In the genomic region with DNA sequence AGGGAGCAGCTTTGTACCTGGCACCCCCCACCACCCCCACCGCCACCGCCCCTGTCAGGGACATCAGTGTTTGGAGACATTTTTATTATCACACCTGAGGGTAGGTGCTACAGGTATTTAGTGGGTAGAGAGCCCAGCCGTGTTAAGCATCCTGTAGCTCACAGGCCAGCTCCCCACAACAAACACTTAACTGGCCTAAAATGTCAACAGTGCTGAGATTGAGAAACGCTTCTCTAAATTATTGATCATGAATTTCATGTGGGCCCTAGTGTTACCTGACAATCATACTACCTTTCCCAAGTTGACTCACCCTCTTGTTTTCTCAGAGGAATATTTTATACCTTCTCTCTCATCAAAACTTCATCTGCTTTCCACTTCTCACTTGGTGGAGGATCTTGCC, we compare ENCODE assay signal across 26 cellular contexts. TPM values are rescaled to one million over a fixed set of nuclear protein-coding genes. Genes with fewer than 3 reads are reported as not detected.
DNase-seq lines count a peak whose midpoint lies in the region; ATAC-seq, FAIRE-seq and TF ChIP-seq lines count a peak whose summit lies in the region.
"Had no signal": no experiment of that assay in that cellular context is flagged by ENCODE, and none has a peak within 500 bp of the region (broad histone marks: within the 10 kb centered on the region; RNA-seq: fewer than 3 reads in every experiment).

No MANE protein-coding gene starts in this region.

- FAIRE-seq in A549 (lab: Jason Lieb, UNC) (no peak), H54 (lab: Jason Lieb, UNC) (no peak)
- FAIRE-seq: A204.1 had no signal

- H3K36me3 Mint-ChIP-seq in nephron progenitor cell (ENCODE audit: low read depth), result no peaks in the 10 kb centered on the region
- H3K36me3 Mint-ChIP-seq in T-helper 17 cell (ENCODE audit: low read depth), result no peaks in the 10 kb centered on the region
- H3K36me3 Mint-ChIP-seq: CD14-positive monocyte had no signal

- H3K9me2 ChIP-seq in PC-3 (replicated peaks; ENCODE audit: low read length), result no peaks in the 10 kb centered on the region
- H3K9me2 ChIP-seq in hepatocyte (replicated peaks; ENCODE audit: insufficient read depth), result no peaks in the 10 kb centered on the region

- H3K27me3 ChIP-seq in PC-3 (ENCODE audit: low read length) (no peaks in the 10 kb centered on the region), hepatocyte (no peaks in the 10 kb centered on the region), SJCRH30 (no peaks in the 10 kb centered on the region)
- H3K27me3 ChIP-seq: MG63 had no signal

- H3K4me3 Mint-ChIP-seq in nephron progenitor cell (no peak overlapping the region), T-helper 17 cell (no peak overlapping the region)
- H3K4me3 Mint-ChIP-seq: B cell, CD14-positive monocyte had no signal

- CTCF ChIA-PET in A549 (lab: Yijun Ruan, JAX), result interaction anchor here (0.8 to 1.2 kb wide), 3 partner anchors 10 to 104 kb away, joined by 3 to 4 read pairs (median 3); no protein-coding TSS in a partner anchor
- CTCF ChIA-PET in PC-3 (lab: Charles Lee), result interaction anchor here (0.5 kb wide), 1 partner anchor 16 kb away, joined by 7 read pairs; no protein-coding TSS in a partner anchor

- H3K4me1 Mint-ChIP-seq in nephron progenitor cell (peaks cover 21% of the 10 kb centered on the region), T-helper 17 cell (no peaks in the 10 kb centered on the region)
- H3K4me1 Mint-ChIP-seq: B cell, CD14-positive monocyte had no signal

- H4K20me1 ChIP-seq in PC-3 (ENCODE audit: low read length), result no peaks in the 10 kb centered on the region
- H4K20me1 ChIP-seq in hepatocyte (ENCODE audit: insufficient read depth, poor library complexity, severe bottlenecking), result no peaks in the 10 kb centered on the region

- WGBS in A549 (ENCODE audit: missing lambda C conversion rate), result 77% methylated on average over 4 of the region's 4 CpGs
- 73% methylated on average over 4 of the region's 4 CpGs for WGBS in hepatocyte (ENCODE audit: low lambda C conversion rate, missing lambda C conversion rate)

- peaks cover 3% of the 10 kb centered on the region for H3F3A ChIP-seq in PC-3 (ENCODE audit: low read length, unreplicated experiment)

- no peak for ATAC-seq in A549
- ATAC-seq in PC-3, result no peak
- no peak for ATAC-seq in T-helper 17 cell
- ATAC-seq: GM12878 had no signal

- no peaks in the 10 kb centered on the region for H3K79me2 ChIP-seq in PC-3 (ENCODE audit: low read length)
- no peaks in the 10 kb centered on the region for H3K79me2 ChIP-seq in hepatocyte

- TF ChIP-seq EP300 in A549 (IDR thresholded peaks at IDR 0.05), result no peak

- DNase-seq in A549 (ENCODE audit: low read depth in 1 of 2, low spot score in 1 of 2) (no peak), PC-3 (no peak), hepatocyte (ENCODE audit: low spot score) (no peak), nephron progenitor cell (no peak), SJCRH30 (no peak), amniotic stem cell (lab: John Stamatoyannopoulos, UW) (no peak), T-helper 17 cell (no peak), H54 (ENCODE audit: insufficient read length, low spot score) (no peak)
- DNase-seq: COR-L47, DND-41, HCEC 1CT, Kasumi-1, MG63, NCI-H1417, NCI-H1694 treated with DMSO at 0.1 percent for 48 hours, NCI-H2081 treated with DMSO at 0.1 percent for 48 hours, NCI-H446 treated with DMSO at 0.1 percent for 48 hours, NCI-H526 treated with DMSO at 0.1 percent for 48 hours, OCI-M1, RPMI8226, SHP77 had no signal

- no peak for TF ChIP-seq RAD21 in A549 (conservative IDR thresholded peaks at IDR 0.05 in 1 of 2, IDR thresholded peaks at IDR 0.05 in 1 of 2)

- H3K4me1 ChIP-seq in A549 (peaks cover 64% of the 10 kb centered on the region), PC-3 (ENCODE audit: insufficient read depth, low read length) (peaks cover 42% of the 10 kb centered on the region), hepatocyte (ENCODE audit: insufficient read depth) (peaks cover 20% of the 10 kb centered on the region), SJCRH30 (peaks cover 7% of the 10 kb centered on the region)

- peak overlapping the region; percentile 64 to 86 for H3K27ac ChIP-seq in A549
- H3K27ac ChIP-seq in PC-3 (ENCODE audit: low read length), result peak overlapping the region; percentile 57
- H3K27ac ChIP-seq in hepatocyte, result peak overlapping the region; percentile 72
- no peak overlapping the region for H3K27ac ChIP-seq in SJCRH30
- H3K27ac ChIP-seq: SK-N-MC had no signal

- peak overlapping the region; percentile 52 for H3K27ac Mint-ChIP-seq in nephron progenitor cell
- no peak overlapping the region for H3K27ac Mint-ChIP-seq in T-helper 17 cell
- H3K27ac Mint-ChIP-seq: B cell, CD14-positive monocyte had no signal

- H3K36me3 ChIP-seq in PC-3 (ENCODE audit: low read depth, low read length) (no peaks in the 10 kb centered on the region), hepatocyte (replicated peaks; ENCODE audit: insufficient read depth, low read depth) (no peaks in the 10 kb centered on the region), SJCRH30 (no peaks in the 10 kb centered on the region)
- H3K36me3 ChIP-seq: MG63 had no signal

- H3K9ac ChIP-seq in PC-3 (ENCODE audit: low read length), result no peak overlapping the region; the same call in 1 of the 2 replicates

- BruUV-seq in PC-3 (replicated peaks; lab: Mats Ljungman, UMichigan), result no TSS peak

- H3K4me2 ChIP-seq in A549 (no peak overlapping the region), PC-3 (ENCODE audit: low read length) (no peak overlapping the region), hepatocyte (no peak overlapping the region)

- H3K27me3 Mint-ChIP-seq in nephron progenitor cell (ENCODE audit: low read depth, poor library complexity), result peaks cover 11% of the 10 kb centered on the region
- H3K27me3 Mint-ChIP-seq in T-helper 17 cell, result peaks cover 6% of the 10 kb centered on the region

- no peaks in the 10 kb centered on the region for H3K9me3 ChIP-seq in A549
- no peaks in the 10 kb centered on the region for H3K9me3 ChIP-seq in PC-3 (ENCODE audit: low read length)
- no peaks in the 10 kb centered on the region for H3K9me3 ChIP-seq in hepatocyte (ENCODE audit: low read depth)
- no peaks in the 10 kb centered on the region for H3K9me3 ChIP-seq in SJCRH30 (replicated peaks)
- H3K9me3 ChIP-seq in T-helper 17 cell (ENCODE audit: control insufficient read depth, low read length, poor library complexity, severe bottlenecking), result no peaks in the 10 kb centered on the region
- H3K9me3 ChIP-seq: MG63 had no signal

- TF ChIP-seq CTCF in A549 (IDR thresholded peaks at IDR 0.05), result no peak
- TF ChIP-seq CTCF in PC-3 (conservative IDR thresholded peaks at IDR 0.05; ENCODE audit: low read depth, low read length), result no peak
- no peak for TF ChIP-seq CTCF in hepatocyte (IDR thresholded peaks at IDR 0.05; ENCODE audit: poor library complexity)
- TF ChIP-seq CTCF in nephron progenitor cell (IDR thresholded peaks at IDR 0.05), result no peak

- intact Hi-C loops in PC-3 (cut with micrococcal nuclease), result no loop called here

- POLR2A ChIA-PET in A549 (lab: Yijun Ruan, JAX) (interaction anchor here (1.0 kb wide), 1 partner anchor 21 kb away, joined by 4 read pairs; the partner anchor contains the start of gene ELF3), PC-3 (lab: Charles Lee; ENCODE audit: unreplicated experiment) (interaction anchor here (1.0 kb wide), 1 partner anchor 22 kb away, joined by 10 read pairs; the partner anchor contains the start of gene ELF3)

- no peak for TF ChIP-seq POLR2A in A549 (IDR thresholded peaks at IDR 0.05; ENCODE audit: low read length)
- no peak for TF ChIP-seq POLR2A in H54 (IDR thresholded peaks at IDR 0.05; ENCODE audit: low read depth, low read length)

- H3K9me3 Mint-ChIP-seq in nephron progenitor cell, result peaks cover 4% of the 10 kb centered on the region
- H3K9me3 Mint-ChIP-seq: CD14-positive monocyte had no signal

- H2AFZ ChIP-seq in PC-3 (ENCODE audit: low read length) (no peak overlapping the region), hepatocyte (no peak overlapping the region)

- H3K4me3 ChIP-seq in A549, result no peak overlapping the region
- no peak overlapping the region for H3K4me3 ChIP-seq in PC-3 (ENCODE audit: low read length)
- H3K4me3 ChIP-seq in hepatocyte, result no peak overlapping the region
- H3K4me3 ChIP-seq in SJCRH30, result no peak overlapping the region
- H3K4me3 ChIP-seq: GM12878, MG63, SK-N-MC had no signal

TF ChIP-seq in A549, 52 proteins besides CTCF, POLR2A, EP300 and RAD21:
- TF ChIP-seq NPAS2 (CRISPR knock-in tag; IDR thresholded peaks at IDR 0.05; ENCODE audit: borderline replicate concordance) (no peak), MAZ (IDR thresholded peaks at IDR 0.05; ENCODE audit: borderline replicate concordance, low read depth, low read length) (no peak), BHLHE40 (IDR thresholded peaks at IDR 0.05; ENCODE audit: low read depth, low read length) (no peak), EHF (CRISPR knock-in tag; IDR thresholded peaks at IDR 0.05) (no peak), FOXS1 (CRISPR knock-in tag; IDR thresholded peaks at IDR 0.05) (no peak; the same call in 1 of the 2 replicates), FOSL2 (IDR thresholded peaks at IDR 0.05) (no peak), FOSL2 (CRISPR knock-in tag; IDR thresholded peaks at IDR 0.05) (no peak)

RNA-seq across cellular contexts. Expression of gene ELF3, which starts 21.4 kb away (rescaled TPM):
- polyA plus RNA-seq in A549 (2011; rRNA removed), result 334 and 365 TPM in 2 replicates
- 197 and 257 TPM in 2 replicates for polyA plus RNA-seq in A549 (2012; cell fraction: cytosol; rRNA removed)
- polyA plus RNA-seq in A549 (2012; cell fraction: nucleus; rRNA removed), result 1,053 and 1,132 TPM in 2 replicates
- 138 to 180 TPM (median 179 TPM) in 3 replicates for polyA plus RNA-seq in A549 (2017; fragmentation: RNase III; extraction: RNeasy Plus Mini Kit Qiagen cat#74134 plus additional on column Dnase treatment)
- 661 and 758 TPM in 2 replicates for polyA minus RNA-seq in A549 (2011; rRNA and poly(A)+ RNA removed)
- 399 and 460 TPM in 2 replicates for total RNA-seq in PC-3 (2014; rRNA removed)
- total RNA-seq in hepatocyte, result 336 and 367 TPM in 2 replicates
- 333 and 361 TPM in 2 replicates for polyA plus RNA-seq in hepatocyte
- 0.51 and 0.59 TPM in 2 replicates for total RNA-seq in SJCRH30 (2014; rRNA removed; shearing (Covaris generic))
- 1 to 10 TPM; 1.6 to 2.0 TPM for total RNA-seq in T-helper 17 cell
- polyA plus RNA-seq: CD14-positive monocyte had no signal

RNA-seq across cellular contexts. Expression of gene RNPEP, which starts 49.3 kb away (rescaled TPM):
- polyA plus RNA-seq in A549 (2011; rRNA removed) (80.4 and 87.6 TPM in 2 replicates), A549 (2017; fragmentation: RNase III; extraction: RNeasy Plus Mini Kit Qiagen cat#74134 plus additional on column Dnase treatment) (61.3 to 71.1 TPM (median 69.8 TPM) in 3 replicates), hepatocyte (74.2 and 81.5 TPM in 2 replicates)
- polyA plus RNA-seq in A549 (2012; cell fraction: cytosol; rRNA removed), result 54.1 and 67.0 TPM in 2 replicates
- polyA plus RNA-seq in A549 (2012; cell fraction: nucleus; rRNA removed), result 87.5 and 112 TPM in 2 replicates
- 52.5 and 53.4 TPM in 2 replicates for polyA minus RNA-seq in A549 (2011; rRNA and poly(A)+ RNA removed)
- total RNA-seq in PC-3 (2014; rRNA removed) (64.7 and 74.8 TPM in 2 replicates), hepatocyte (57.6 and 57.9 TPM in 2 replicates), T-helper 17 cell (10 to 100 TPM; 21.4 to 28.6 TPM)
- 45.4 and 48.4 TPM in 2 replicates for total RNA-seq in SJCRH30 (2014; rRNA removed; shearing (Covaris generic))

Comparison
In these comparisons a context has a peak if more than half of its experiments do, and no peak if none do; other contexts are left out.
1. RNA of gene ELF3, which starts 21.4 kb away (total RNA-seq): 399 to 460 TPM in PC-3 and 336 to 367 TPM in hepatocyte; 1.6 to 2.0 TPM in T-helper 17 cell and 0.51 to 0.59 TPM in SJCRH30; every median in the first group is over 100 times any median in the second.